In the genomic region with DNA sequence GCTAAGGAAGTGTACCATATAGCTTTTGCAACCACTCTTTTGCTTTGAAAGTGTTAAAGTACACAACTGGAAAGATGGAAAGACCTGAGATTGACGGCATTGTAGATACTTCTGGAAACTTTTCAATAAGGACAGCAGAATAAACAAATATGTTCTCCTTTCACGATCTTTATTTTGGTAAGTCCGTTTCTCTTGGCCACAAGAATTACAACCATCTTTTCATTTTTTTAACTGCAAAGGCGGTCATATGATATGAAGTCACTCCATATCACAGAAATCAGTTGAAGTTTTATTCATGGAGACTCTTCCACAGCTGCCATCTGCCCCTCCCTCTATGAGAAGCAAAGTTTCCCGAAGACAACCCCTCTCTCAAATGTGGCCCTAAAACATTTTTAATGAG, we compare ENCODE assay signal across 28 cellular contexts.
"Had no signal": no experiment of that assay in that cellular context is flagged by ENCODE, and none has a peak within 500 bp of the region (broad histone marks: within the 10 kb centered on the region; RNA-seq: fewer than 3 reads in every experiment).

No MANE protein-coding gene starts in this region.

- H3K36me3 Mint-ChIP-seq: IgD-negative memory B cell had no signal

- H3K4me3 Mint-ChIP-seq: activated CD8-positive, alpha-beta T cell treated with anti-CD3 and anti-CD28 coated beads for 36 hours; activated naive CD8-positive, alpha-beta T cell treated with anti-CD3 and anti-CD28 coated beads, Interleukin-2, amount 50 U/mL, for 24 hours; IgD-negative memory B cell had no signal

- H3K4me1 ChIP-seq: Peyer's patch, SJSA1 had no signal

- H3K27ac Mint-ChIP-seq: activated CD8-positive, alpha-beta T cell treated with anti-CD3 and anti-CD28 coated beads for 36 hours; activated naive CD4-positive, alpha-beta T cell treated with anti-CD3 and anti-CD28 coated beads, Interleukin-2, amount 50 U/mL, for 72 hours; activated naive CD8-positive, alpha-beta T cell treated with anti-CD3 and anti-CD28 coated beads, Interleukin-2, amount 50 U/mL, for 24 hours; IgD-negative memory B cell had no signal

- ATAC-seq: activated CD4-positive, CD25-positive, alpha-beta regulatory T cell treated with anti-CD3 and anti-CD28 coated beads, Interleukin-2, amount 50 U/mL, for 24 hours; activated CD8-positive, alpha-beta T cell treated with anti-CD3 and anti-CD28 coated beads for 36 hours; activated naive CD4-positive, alpha-beta T cell treated with anti-CD3 and anti-CD28 coated beads, Interleukin-2, amount 50 U/mL, for 72 hours; activated naive CD8-positive, alpha-beta T cell treated with anti-CD3 and anti-CD28 coated beads, Interleukin-2, amount 50 U/mL, for 24 hours; SK-N-SH treated with all-trans-retinoic acid at 6 μM for 48 hours had no signal

- H3K9me3 ChIP-seq: MG63, Peyer's patch, SJSA1 had no signal

- DNase-seq: activated CD4-positive, alpha-beta T cell treated with anti-CD3 and anti-CD28 coated beads for 4 hours; activated CD8-positive, alpha-beta memory T cell treated with anti-CD3 and anti-CD28 coated beads, Interleukin-2, amount 50 U/mL, for 4 hours; activated CD8-positive, alpha-beta T cell treated with anti-CD3 and anti-CD28 coated beads for 36 hours; activated effector memory CD4-positive, alpha-beta T cell treated with Interleukin-2 at 50 U/mL for 16 hours; activated naive CD4-positive, alpha-beta T cell treated with Interleukin-2 at 50 U/mL for 16 hours; activated naive CD8-positive, alpha-beta T cell treated with anti-CD3 and anti-CD28 coated beads, Interleukin-2, amount 50 U/mL, for 24 hours; activated T-cell treated with anti-CD3 and anti-CD28 coated beads, Interleukin-2, amount 50 U/mL, for 1 hour; KG1; MG63; MV-4-11; NCI-H1092 treated with DMSO at 0.1 percent for 48 hours; NCI-H1436; NCI-H1694 treated with DMSO at 0.1 percent for 48 hours; NCI-H2029 treated with DMSO at 0.1 percent for 48 hours; NCI-H345; NCI-H510A treated with DMSO at 0.1 percent for 48 hours; NCI-H69; NK-92 treated with Interleukin-12 subunit alpha and Interleukin-12 subunit beta, amount 100 ng/mL, for 24 hours; OCI-M1; Peyer's patch; Right ventricle myocardium superior; SW 1271 had no signal

- H3K27me3 Mint-ChIP-seq: activated CD8-positive, alpha-beta T cell treated with anti-CD3 and anti-CD28 coated beads for 36 hours; activated naive CD8-positive, alpha-beta T cell treated with anti-CD3 and anti-CD28 coated beads, Interleukin-2, amount 50 U/mL, for 24 hours had no signal

- H3K9me3 Mint-ChIP-seq: activated CD8-positive, alpha-beta T cell treated with anti-CD3 and anti-CD28 coated beads for 36 hours; activated naive CD4-positive, alpha-beta T cell treated with anti-CD3 and anti-CD28 coated beads, Interleukin-2, amount 50 U/mL, for 72 hours; activated naive CD8-positive, alpha-beta T cell treated with anti-CD3 and anti-CD28 coated beads, Interleukin-2, amount 50 U/mL, for 24 hours had no signal

- H3K4me3 ChIP-seq: MG63, Peyer's patch, SJSA1 had no signal

- H3K27ac ChIP-seq: RWPE1, SJSA1 had no signal

- H3K4me1 Mint-ChIP-seq: activated naive CD8-positive, alpha-beta T cell treated with anti-CD3 and anti-CD28 coated beads, Interleukin-2, amount 50 U/mL, for 24 hours had no signal
